14 cellular contexts compared by ENCODE assay signal in genomic region chr2:60488291-60488690, GRCh38.
A peak's percentile ranks its signal among the peaks of the same experiment; 100 is the strongest.
DNase-seq lines count a peak whose midpoint lies in the region; ATAC-seq and TF ChIP-seq lines count a peak whose summit lies in the region.
"Had no signal": no experiment of that assay in that cellular context is flagged by ENCODE, and none has a peak within 500 bp of the region (broad histone marks: within the 10 kb centered on the region; RNA-seq: fewer than 3 reads in every experiment).

No MANE protein-coding gene starts in this region.

- no peak overlapping the region for H3K4me3 Mint-ChIP-seq in mesothelial cell of epicardium
- no peak overlapping the region for H3K4me3 Mint-ChIP-seq in activated CD8-positive, alpha-beta memory T cell treated with anti-CD3 and anti-CD28 coated beads, Interleukin-2, amount 10 ng/mL, durations not matched to agents 7 days and 5 days
- no peak overlapping the region for H3K4me3 Mint-ChIP-seq in naive thymus-derived CD4-positive, alpha-beta T cell
- H3K4me3 Mint-ChIP-seq: H9, immature natural killer cell had no signal

- no peaks in the 10 kb centered on the region for H3K27me3 ChIP-seq in naive thymus-derived CD4-positive, alpha-beta T cell (ENCODE audit: control insufficient read depth in 2 of 2, insufficient read depth in 2 of 2, low read length in 2 of 2)
- H3K27me3 ChIP-seq: foreskin keratinocyte had no signal

- no peaks in the 10 kb centered on the region for H3K4me1 ChIP-seq in naive thymus-derived CD4-positive, alpha-beta T cell (ENCODE audit: control insufficient read depth in 2 of 2, insufficient read depth in 2 of 2, low read length in 2 of 2)
- H3K4me1 ChIP-seq: tibial artery had no signal

- H3K27ac ChIP-seq in naive thymus-derived CD4-positive, alpha-beta T cell (ENCODE audit: low read depth, low read length) = no peak overlapping the region
- H3K27ac ChIP-seq: foreskin keratinocyte, tibial artery, VCaP had no signal

- intact Hi-C loops in naive thymus-derived CD4-positive, alpha-beta T cell (cut with micrococcal nuclease) = no loop called here

- peak overlapping the region; percentile 43 for H3K27ac Mint-ChIP-seq in mesothelial cell of epicardium
- H3K27ac Mint-ChIP-seq in activated CD8-positive, alpha-beta memory T cell treated with anti-CD3 and anti-CD28 coated beads, Interleukin-2, amount 10 ng/mL, durations not matched to agents 7 days and 5 days = no peak overlapping the region
- H3K27ac Mint-ChIP-seq in naive thymus-derived CD4-positive, alpha-beta T cell = no peak overlapping the region
- H3K27ac Mint-ChIP-seq: immature natural killer cell had no signal

- DNase-seq in mesothelial cell of epicardium (ENCODE audit: low spot score in 2 of 2, unreplicated experiment in 2 of 2) (no peak), mesenteric fat pad (ENCODE audit: low spot score) (no peak)
- DNase-seq in activated CD8-positive, alpha-beta memory T cell treated with anti-CD3 and anti-CD28 coated beads, Interleukin-2, amount 10 ng/mL, durations not matched to agents 7 days and 5 days = no peak
- DNase-seq in naive thymus-derived CD4-positive, alpha-beta T cell = no peak
- DNase-seq: amygdala, foreskin keratinocyte, H9, immature natural killer cell, NCI-H1694, tibial artery had no signal

- peaks cover 11% of the 10 kb centered on the region for H3K36me3 Mint-ChIP-seq in mesothelial cell of epicardium
- no peaks in the 10 kb centered on the region for H3K36me3 Mint-ChIP-seq in activated CD8-positive, alpha-beta memory T cell treated with anti-CD3 and anti-CD28 coated beads, Interleukin-2, amount 10 ng/mL, durations not matched to agents 7 days and 5 days
- H3K36me3 Mint-ChIP-seq in naive thymus-derived CD4-positive, alpha-beta T cell = no peaks in the 10 kb centered on the region
- H3K36me3 Mint-ChIP-seq: immature natural killer cell had no signal

- H3K9me3 ChIP-seq in naive thymus-derived CD4-positive, alpha-beta T cell (ENCODE audit: control insufficient read depth in 2 of 3, low read length in 3 of 3) = no peaks in the 10 kb centered on the region
- H3K9me3 ChIP-seq: tibial artery had no signal

- H3K27me3 Mint-ChIP-seq in mesothelial cell of epicardium (ENCODE audit: low read depth) = no peaks in the 10 kb centered on the region
- H3K27me3 Mint-ChIP-seq in activated CD8-positive, alpha-beta memory T cell treated with anti-CD3 and anti-CD28 coated beads, Interleukin-2, amount 10 ng/mL, durations not matched to agents 7 days and 5 days = peaks cover 29% of the 10 kb centered on the region
- H3K27me3 Mint-ChIP-seq in naive thymus-derived CD4-positive, alpha-beta T cell = peaks cover 4 to 23% (median 14%) of the 10 kb centered on the region in 5 donors

- no peaks in the 10 kb centered on the region for H3K36me3 ChIP-seq in naive thymus-derived CD4-positive, alpha-beta T cell (ENCODE audit: control insufficient read depth in 2 of 3, insufficient read depth in 3 of 3, low read length in 3 of 3)
- H3K36me3 ChIP-seq: tibial artery had no signal

- POLR2A ChIA-PET in naive thymus-derived CD4-positive, alpha-beta T cell (lab: Charles Lee) = no interaction called here

- H3K4me3 ChIP-seq in naive thymus-derived CD4-positive, alpha-beta T cell (ENCODE audit: low read length) = no peak overlapping the region
- H3K4me3 ChIP-seq: tibial artery had no signal

- no peak for TF ChIP-seq CTCF in mesothelial cell of epicardium (IDR thresholded peaks at IDR 0.05; ENCODE audit: unreplicated experiment)

- CTCF ChIA-PET in activated CD8-positive, alpha-beta memory T cell treated with anti-CD3 and anti-CD28 coated beads, Interleukin-2, amount 10 ng/mL, durations not matched to agents 7 days and 5 days (lab: Charles Lee) = no interaction called here
- CTCF ChIA-PET in naive thymus-derived CD4-positive, alpha-beta T cell (lab: Charles Lee) = no interaction called here

- H3K4me1 Mint-ChIP-seq in mesothelial cell of epicardium = peaks cover 27% of the 10 kb centered on the region
- no peaks in the 10 kb centered on the region for H3K4me1 Mint-ChIP-seq in activated CD8-positive, alpha-beta memory T cell treated with anti-CD3 and anti-CD28 coated beads, Interleukin-2, amount 10 ng/mL, durations not matched to agents 7 days and 5 days
- H3K4me1 Mint-ChIP-seq in naive thymus-derived CD4-positive, alpha-beta T cell = peaks cover 0 to 8% (median 5%) of the 10 kb centered on the region in 7 donors

- H3K9me3 Mint-ChIP-seq in mesothelial cell of epicardium = no peaks in the 10 kb centered on the region
- no peaks in the 10 kb centered on the region for H3K9me3 Mint-ChIP-seq in activated CD8-positive, alpha-beta memory T cell treated with anti-CD3 and anti-CD28 coated beads, Interleukin-2, amount 10 ng/mL, durations not matched to agents 7 days and 5 days (ENCODE audit: low read depth)
- no peaks in the 10 kb centered on the region for H3K9me3 Mint-ChIP-seq in naive thymus-derived CD4-positive, alpha-beta T cell
- H3K9me3 Mint-ChIP-seq: H9, immature natural killer cell had no signal

- peak; percentile 47 for ATAC-seq in GM18868 (IDR thresholded peaks at IDR 0.05; ENCODE audit: unreplicated experiment)
- ATAC-seq in GM21723 (IDR thresholded peaks at IDR 0.05; ENCODE audit: unreplicated experiment) = peak; percentile 71
- peak; percentile 48 for ATAC-seq in HG03159 (IDR thresholded peaks at IDR 0.05; ENCODE audit: unreplicated experiment)
- ATAC-seq in activated CD8-positive, alpha-beta memory T cell treated with anti-CD3 and anti-CD28 coated beads, Interleukin-2, amount 10 ng/mL, durations not matched to agents 7 days and 5 days = no peak
- ATAC-seq in naive thymus-derived CD4-positive, alpha-beta T cell = no peak
- ATAC-seq: foreskin keratinocyte had no signal

Comparison
In these comparisons a context has a peak if more than half of its experiments do, and no peak if none do; other contexts are left out.
1. ATAC-seq: peak in GM18868 (single experiment), GM21723 (single experiment) and HG03159 (single experiment); none in activated CD8-positive, alpha-beta memory T cell treated with anti-CD3 and anti-CD28 coated beads, Interleukin-2, amount 10 ng/mL, durations not matched to agents 7 days and 5 days (single experiment) and naive thymus-derived CD4-positive, alpha-beta T cell (single experiment).